Comparison of ENCODE assay signal across 20 cellular contexts in genomic region chr7:101167645-101168411, GRCh38. TPM values are rescaled to one million over a fixed set of nuclear protein-coding genes. Genes with fewer than 3 reads are reported as not detected.
DNase-seq lines count a peak whose midpoint lies in the region; ATAC-seq and TF ChIP-seq lines count a peak whose summit lies in the region.
"Had no signal": no experiment of that assay in that cellular context is flagged by ENCODE, and none has a peak within 500 bp of the region (broad histone marks: within the 10 kb centered on the region; RNA-seq: fewer than 3 reads in every experiment).

No MANE protein-coding gene starts in this region.

- H3K4me1 ChIP-seq in HEK293 (ENCODE audit: control insufficient read depth, insufficient read depth, low read length) = peaks cover 21% of the 10 kb centered on the region

- POLR2A ChIA-PET in HEK293 (lab: Yijun Ruan, JAX) = interaction anchor here (0.6 kb wide), 2 partner anchors 15 to 137 kb away, joined by 3 to 7 read pairs; no protein-coding TSS in a partner anchor

- H3K4me3 Mint-ChIP-seq in activated T-helper 17 cell treated with anti-CD3 and anti-CD28 coated beads, Interleukin-2, amount 50 U/mL, for 72 hours = peak overlapping the region; percentile 91
- peak overlapping the region; percentile 35 for H3K4me3 Mint-ChIP-seq in natural killer cell

- CTCF ChIA-PET in HEK293 (lab: Yijun Ruan, JAX) = interaction anchor here (0.7 to 1.4 kb wide), 4 partner anchors 23 to 348 kb away, joined by 4 to 10 read pairs (median 6); no protein-coding TSS in a partner anchor

- H3K27me3 Mint-ChIP-seq in activated T-helper 17 cell treated with anti-CD3 and anti-CD28 coated beads, Interleukin-2, amount 50 U/mL, for 72 hours = peaks cover 54% of the 10 kb centered on the region
- H3K27me3 Mint-ChIP-seq in natural killer cell (ENCODE audit: low read depth in 2 of 2) = peaks cover 57 to 63% of the 10 kb centered on the region in 2 donors

- DNase-seq in ACHN = peak; percentile 49
- no peak for DNase-seq in natural killer cell
- no peak for DNase-seq in activated effector memory CD4-positive, alpha-beta T cell treated with anti-CD3 and anti-CD28 coated beads, Interleukin-2, amount 50 U/mL, for 16 hours
- DNase-seq in DMS114 treated with DMSO at 0.1 percent for 48 hours (lab: John Stamatoyannopoulos, UW; ENCODE audit: unreplicated experiment) = no peak
- DNase-seq in stimulated activated CD4-positive, alpha-beta T cell treated with anti-CD3 and anti-CD28 coated beads, Interleukin-2, amount 100 ng/mL, for 48 hours = no peak
- DNase-seq: activated effector memory CD4-positive, alpha-beta T cell treated with Interleukin-2 at 50 U/mL for 16 hours; aorta; colonic mucosa; erythroblast; MG63; NCI-H2029 treated with DMSO at 0.1 percent for 48 hours; NCI-H774; psoas muscle; spleen; stimulated activated naive CD4-positive, alpha-beta T cell treated with Interleukin-2 at 50 U/mL for 16 hours had no signal

- in situ Hi-C loops in ACHN (cut with HindIII; ENCODE audit: low pct_ligation_motif_present, low pct_unique_long_range_greater_than_20kb, low sequenced_read_pairs) = no loop called here

- no peak overlapping the region for H3K27ac ChIP-seq in HEK293 (ENCODE audit: extremely low read depth, low read depth, low read length)
- H3K27ac ChIP-seq: colonic mucosa, psoas muscle, spleen had no signal

- H3K36me3 ChIP-seq in HEK293 (ENCODE audit: control insufficient read depth in 2 of 2, insufficient read depth in 1 of 2, low read length in 2 of 2) = no peaks in the 10 kb centered on the region
- H3K36me3 ChIP-seq: colonic mucosa, MG63, spleen had no signal

- intact Hi-C loops in natural killer cell (cut with micrococcal nuclease) = loop anchor here (2.0 kb wide), 1 partner anchor 91 kb away; no protein-coding TSS in a partner anchor

- H3K4me3 ChIP-seq in HEK293 (ENCODE audit: low read depth, low read length) = no peak overlapping the region
- H3K4me3 ChIP-seq: colonic mucosa, MG63, psoas muscle, spleen had no signal

- H3K9me3 ChIP-seq in HEK293 (ENCODE audit: control insufficient read depth, insufficient read depth, low read depth, low read length) = no peaks in the 10 kb centered on the region
- H3K9me3 ChIP-seq: colonic mucosa, MG63, psoas muscle had no signal

- TF ChIP-seq CTCF in HEK293 (tag by site-specific recombination; IDR thresholded peaks at IDR 0.05) (no peak), natural killer cell (IDR thresholded peaks at IDR 0.05) (no peak)

- H3K27ac Mint-ChIP-seq in activated T-helper 17 cell treated with anti-CD3 and anti-CD28 coated beads, Interleukin-2, amount 50 U/mL, for 72 hours = no peak overlapping the region
- peak overlapping the region in 1 of 2 donors; percentile 19 for H3K27ac Mint-ChIP-seq in natural killer cell

- H3K9me3 Mint-ChIP-seq in activated T-helper 17 cell treated with anti-CD3 and anti-CD28 coated beads, Interleukin-2, amount 50 U/mL, for 72 hours = no peaks in the 10 kb centered on the region
- no peaks in the 10 kb centered on the region for H3K9me3 Mint-ChIP-seq in natural killer cell

- peaks cover 11% of the 10 kb centered on the region for H3K36me3 Mint-ChIP-seq in activated T-helper 17 cell treated with anti-CD3 and anti-CD28 coated beads, Interleukin-2, amount 50 U/mL, for 72 hours (ENCODE audit: low read depth)
- no peaks in the 10 kb centered on the region for H3K36me3 Mint-ChIP-seq in natural killer cell

- H3K4me1 Mint-ChIP-seq in activated T-helper 17 cell treated with anti-CD3 and anti-CD28 coated beads, Interleukin-2, amount 50 U/mL, for 72 hours = peaks cover 50% of the 10 kb centered on the region
- peaks cover 36 to 66% of the 10 kb centered on the region in 2 donors for H3K4me1 Mint-ChIP-seq in natural killer cell

- no peak for ATAC-seq in activated T-helper 17 cell treated with anti-CD3 and anti-CD28 coated beads, Interleukin-2, amount 50 U/mL, for 72 hours (replicated peaks)
- ATAC-seq in natural killer cell (no peak), GM19395 (IDR thresholded peaks at IDR 0.05; ENCODE audit: unreplicated experiment) (no peak)
- ATAC-seq: psoas muscle had no signal

TF ChIP-seq in HEK293, 187 proteins besides CTCF, POLR2A, EP300 and RAD21 (continues in another document):
- no peak for TF ChIP-seq ZNF561 (tag by site-specific recombination; IDR thresholded peaks at IDR 0.05; ENCODE audit: borderline replicate concordance)
- no peak for TF ChIP-seq ZNF658 (tag by site-specific recombination; IDR thresholded peaks at IDR 0.05)
- no peak for TF ChIP-seq ZNF791 (tag by site-specific recombination; IDR thresholded peaks at IDR 0.05)
- peak; percentile 69 for TF ChIP-seq ZNF362 (tag by site-specific recombination; IDR thresholded peaks at IDR 0.05)
- peak; percentile 78; the same call in 1 of the 2 replicates for TF ChIP-seq PATZ1 (tag by site-specific recombination; IDR thresholded peaks at IDR 0.05)
- TF ChIP-seq ZNF76 (tag by site-specific recombination; IDR thresholded peaks at IDR 0.05; ENCODE audit: borderline replicate concordance, low read depth) = no peak
- TF ChIP-seq ZBTB26 (tag by site-specific recombination; optimal IDR thresholded peaks at IDR 0.05) = peak; percentile 4
- peak; percentile 2; the same call in 1 of the 2 replicates for TF ChIP-seq KLF17 (tag by site-specific recombination; IDR thresholded peaks at IDR 0.05)
- peak; percentile 65 for TF ChIP-seq ZSCAN4 (tag by site-specific recombination; IDR thresholded peaks at IDR 0.05)
- TF ChIP-seq ZBTB7A (tag by site-specific recombination; IDR thresholded peaks at IDR 0.05; ENCODE audit: low read depth) = 0 out of 2 replicates have a peak, but pooled peaks have one; percentile 39
- TF ChIP-seq ZNF600 (tag by site-specific recombination; IDR thresholded peaks at IDR 0.05) = peak; percentile 66; the same call in 1 of the 2 replicates

RNA-seq across cellular contexts. Expression of gene VGF, which starts 2.5 kb away (rescaled TPM):
- under 1 TPM; 0.13 to 0.48 TPM for total RNA-seq in activated T-helper 17 cell treated with anti-CD3 and anti-CD28 coated beads, Interleukin-2, amount 50 U/mL, for 72 hours
- not detected for total RNA-seq in natural killer cell
- total RNA-seq: aorta, glomerular endothelial cell, ureter had no signal

RNA-seq across cellular contexts. Expression of gene NAT16, which starts 12.3 kb away (rescaled TPM):
- not detected for total RNA-seq in activated T-helper 17 cell treated with anti-CD3 and anti-CD28 coated beads, Interleukin-2, amount 50 U/mL, for 72 hours
- not detected for total RNA-seq in natural killer cell
- total RNA-seq: aorta, colonic mucosa, glomerular endothelial cell, psoas muscle, spleen, ureter had no signal

RNA-seq across cellular contexts. Expression of gene AP1S1, which starts 13.6 kb away (rescaled TPM):
- total RNA-seq in activated T-helper 17 cell treated with anti-CD3 and anti-CD28 coated beads, Interleukin-2, amount 50 U/mL, for 72 hours = 10 to 100 TPM; 27.4 to 59.8 TPM
- total RNA-seq in natural killer cell = 1 to 10 TPM; 4.3 to 7.0 (median 5.0) TPM

RNA-seq across cellular contexts. Expression of gene MOGAT3, which starts 33.0 kb away (rescaled TPM):
- not detected for total RNA-seq in activated T-helper 17 cell treated with anti-CD3 and anti-CD28 coated beads, Interleukin-2, amount 50 U/mL, for 72 hours
- not detected for total RNA-seq in natural killer cell
- total RNA-seq: aorta, glomerular endothelial cell, psoas muscle, spleen, ureter had no signal

RNA-seq across cellular contexts. Expression of gene SERPINE1, which starts 40.9 kb away (rescaled TPM):
- total RNA-seq in activated T-helper 17 cell treated with anti-CD3 and anti-CD28 coated beads, Interleukin-2, amount 50 U/mL, for 72 hours = 1 to 10 TPM in 1 of 2 donors, under 1 TPM in 1; 0.30 to 4.5 TPM
- total RNA-seq in natural killer cell = 1 to 10 TPM in 2 of 3 donors, under 1 TPM in 1; 0.48 to 5.5 (median 1.1) TPM
